2 cellular contexts compared by ENCODE assay signal in the genomic region with DNA sequence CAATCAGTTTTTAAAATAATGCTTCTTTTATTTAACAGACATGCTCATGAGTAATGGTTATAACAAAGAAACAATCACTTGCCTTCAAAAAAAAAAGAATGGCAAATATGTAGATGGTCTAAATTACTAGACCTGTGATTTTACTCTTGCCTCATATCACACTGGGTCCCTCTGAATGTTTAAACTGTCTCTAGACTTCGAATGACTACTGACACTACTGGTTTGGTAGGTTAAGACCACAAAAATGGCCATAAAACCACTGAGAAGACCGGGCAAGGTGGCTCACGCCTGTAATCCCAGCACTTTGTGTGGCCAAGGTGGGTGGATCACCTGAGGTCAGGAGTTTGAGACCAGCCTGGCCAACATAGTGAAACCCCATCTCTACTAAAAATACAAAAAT.
TF ChIP-seq lines count a peak whose summit lies in the region.

No MANE protein-coding gene starts in this region.

TF ChIP-seq in GM23338, 12 proteins besides CTCF, POLR2A, EP300 and RAD21 (continued from another document):
- TF ChIP-seq ZNF462 (CRISPR knock-in tag; IDR thresholded peaks at IDR 0.05) = no peak

TF ChIP-seq in WTC11, 78 proteins besides CTCF, POLR2A, EP300 and RAD21 (continued from another document):
- TF ChIP-seq, protein P1, sequence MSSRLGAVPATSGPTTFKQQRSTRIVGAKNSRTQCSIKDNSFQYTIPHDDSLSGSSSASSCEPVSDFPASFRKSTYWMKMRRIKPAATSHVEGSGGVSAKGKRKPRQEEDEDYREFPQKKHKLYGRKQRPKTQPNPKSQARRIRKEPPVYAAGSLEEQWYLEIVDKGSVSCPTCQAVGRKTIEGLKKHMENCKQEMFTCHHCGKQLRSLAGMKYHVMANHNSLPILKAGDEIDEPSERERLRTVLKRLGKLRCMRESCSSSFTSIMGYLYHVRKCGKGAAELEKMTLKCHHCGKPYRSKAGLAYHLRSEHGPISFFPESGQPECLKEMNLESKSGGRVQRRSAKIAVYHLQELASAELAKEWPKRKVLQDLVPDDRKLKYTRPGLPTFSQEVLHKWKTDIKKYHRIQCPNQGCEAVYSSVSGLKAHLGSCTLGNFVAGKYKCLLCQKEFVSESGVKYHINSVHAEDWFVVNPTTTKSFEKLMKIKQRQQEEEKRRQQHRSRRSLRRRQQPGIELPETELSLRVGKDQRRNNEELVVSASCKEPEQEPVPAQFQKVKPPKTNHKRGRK (CRISPR knock-in tag; IDR thresholded peaks at IDR 0.05; ENCODE audit: borderline replicate concordance) = no peak
- TF ChIP-seq ZBTB21 (CRISPR knock-in tag; IDR thresholded peaks at IDR 0.05; ENCODE audit: borderline replicate concordance) = no peak
- no peak for TF ChIP-seq OVOL2 (CRISPR knock-in tag; IDR thresholded peaks at IDR 0.05; ENCODE audit: borderline replicate concordance)
- no peak for TF ChIP-seq AFF4 (CRISPR knock-in tag; IDR thresholded peaks at IDR 0.05; ENCODE audit: borderline replicate concordance)
- no peak for TF ChIP-seq SMAD3 (CRISPR knock-in tag; IDR thresholded peaks at IDR 0.05; ENCODE audit: borderline replicate concordance)
- TF ChIP-seq PRDM15 (CRISPR knock-in tag; IDR thresholded peaks at IDR 0.05) = no peak
- TF ChIP-seq KAT7 (CRISPR knock-in tag; IDR thresholded peaks at IDR 0.05; ENCODE audit: borderline replicate concordance) = no peak
- TF ChIP-seq, protein P2, sequence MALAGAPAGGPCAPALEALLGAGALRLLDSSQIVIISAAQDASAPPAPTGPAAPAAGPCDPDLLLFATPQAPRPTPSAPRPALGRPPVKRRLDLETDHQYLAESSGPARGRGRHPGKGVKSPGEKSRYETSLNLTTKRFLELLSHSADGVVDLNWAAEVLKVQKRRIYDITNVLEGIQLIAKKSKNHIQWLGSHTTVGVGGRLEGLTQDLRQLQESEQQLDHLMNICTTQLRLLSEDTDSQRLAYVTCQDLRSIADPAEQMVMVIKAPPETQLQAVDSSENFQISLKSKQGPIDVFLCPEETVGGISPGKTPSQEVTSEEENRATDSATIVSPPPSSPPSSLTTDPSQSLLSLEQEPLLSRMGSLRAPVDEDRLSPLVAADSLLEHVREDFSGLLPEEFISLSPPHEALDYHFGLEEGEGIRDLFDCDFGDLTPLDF (CRISPR knock-in tag; IDR thresholded peaks at IDR 0.05) = no peak
- TF ChIP-seq, protein P3, sequence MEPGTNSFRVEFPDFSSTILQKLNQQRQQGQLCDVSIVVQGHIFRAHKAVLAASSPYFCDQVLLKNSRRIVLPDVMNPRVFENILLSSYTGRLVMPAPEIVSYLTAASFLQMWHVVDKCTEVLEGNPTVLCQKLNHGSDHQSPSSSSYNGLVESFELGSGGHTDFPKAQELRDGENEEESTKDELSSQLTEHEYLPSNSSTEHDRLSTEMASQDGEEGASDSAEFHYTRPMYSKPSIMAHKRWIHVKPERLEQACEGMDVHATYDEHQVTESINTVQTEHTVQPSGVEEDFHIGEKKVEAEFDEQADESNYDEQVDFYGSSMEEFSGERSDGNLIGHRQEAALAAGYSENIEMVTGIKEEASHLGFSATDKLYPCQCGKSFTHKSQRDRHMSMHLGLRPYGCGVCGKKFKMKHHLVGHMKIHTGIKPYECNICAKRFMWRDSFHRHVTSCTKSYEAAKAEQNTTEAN (CRISPR knock-in tag; IDR thresholded peaks at IDR 0.05) = no peak
- no peak for TF ChIP-seq NR1H2 (CRISPR knock-in tag; IDR thresholded peaks at IDR 0.05)
